ENCODE assay signal across 24 cellular contexts in genomic region chr12:131539381-131539780, GRCh38.
DNase-seq lines count a peak whose midpoint lies in the region; ATAC-seq, FAIRE-seq and TF ChIP-seq lines count a peak whose summit lies in the region.
"Had no signal": no experiment of that assay in that cellular context is flagged by ENCODE, and none has a peak within 500 bp of the region (broad histone marks: within the 10 kb centered on the region; RNA-seq: fewer than 3 reads in every experiment).

No MANE protein-coding gene starts in this region.

- H3K27ac ChIP-seq in HepG2 (ENCODE audit: extremely low read length, insufficient read depth, low read length) (no peak overlapping the region), right lobe of liver (no peak overlapping the region), IMR-90 (ENCODE audit: insufficient read depth, low read length) (no peak overlapping the region), body of pancreas (no peak overlapping the region)
- H3K27ac ChIP-seq: 22Rv1; BLaER1 treated with 17β-estradiol and CSF1 and Interleukin-3, amounts not matched to agents 10 nM and 100 nM; GM23248 had no signal

- no peaks in the 10 kb centered on the region for H3K9me1 ChIP-seq in IMR-90 (ENCODE audit: insufficient read depth, low read length)

- H3K4ac ChIP-seq in IMR-90 (ENCODE audit: low read depth, low read length): no peak overlapping the region

- H3K14ac ChIP-seq in IMR-90 (replicated peaks; ENCODE audit: low read depth, low read length): no peak overlapping the region

- H3K9me3 ChIP-seq in HepG2 (ENCODE audit: low read length) (no peaks in the 10 kb centered on the region), right lobe of liver (no peaks in the 10 kb centered on the region), IMR-90 (ENCODE audit: control insufficient read depth, insufficient read depth, low read length) (peaks cover 42% of the 10 kb centered on the region), body of pancreas (no peaks in the 10 kb centered on the region)
- H3K9me3 ChIP-seq: BE2C had no signal

- no peak overlapping the region for H4K8ac ChIP-seq in IMR-90 (ENCODE audit: low read depth in 2 of 2, low read length in 2 of 2)

- H4K20me1 ChIP-seq in HepG2 (ENCODE audit: insufficient read depth, low read length): no peaks in the 10 kb centered on the region
- H4K20me1 ChIP-seq in IMR-90 (ENCODE audit: insufficient read depth, low read length): no peaks in the 10 kb centered on the region
- H4K20me1 ChIP-seq: BLaER1 treated with 17β-estradiol and CSF1 and Interleukin-3, amounts not matched to agents 10 nM and 100 nM had no signal

- 51% methylated on average over 2 of the region's 2 CpGs for WGBS in HepG2 (ENCODE audit: low lambda C conversion rate)
- WGBS in right lobe of liver (ENCODE audit: insufficient coverage, low coverage, low lambda C conversion rate, missing lambda C conversion rate): 77% methylated on average over 2 of the region's 2 CpGs
- 69% methylated on average over 2 of the region's 2 CpGs; no CpG with 5 or more reads in 1 of the 2 experiments for WGBS in IMR-90 (ENCODE audit: extremely low coverage in 2 of 2, insufficient read length in 1 of 2), 2 experiments
- WGBS in body of pancreas, 2 donors: 78 to 86% methylated on average over 2 of the region's 2 CpGs

- H3K23ac ChIP-seq in IMR-90 (ENCODE audit: low read depth, low read length): no peak overlapping the region

- H3K27me3 ChIP-seq in HepG2 (ENCODE audit: control insufficient read depth in 1 of 2, insufficient read depth in 2 of 2, low read length in 2 of 2): peaks cover 6 to 31% of the 10 kb centered on the region in 2 experiments; a peak in 2 of 5 replicates
- H3K27me3 ChIP-seq in right lobe of liver: no peaks in the 10 kb centered on the region
- no peaks in the 10 kb centered on the region for H3K27me3 ChIP-seq in IMR-90 (ENCODE audit: control insufficient read depth, insufficient read depth, low read length)
- H3K27me3 ChIP-seq in bronchial epithelial cell (ENCODE audit: control insufficient read depth, insufficient read depth, low read length): no peaks in the 10 kb centered on the region
- H3K27me3 ChIP-seq in body of pancreas: no peaks in the 10 kb centered on the region
- H3K27me3 ChIP-seq: BE2C had no signal

- no peak overlapping the region for H3K18ac ChIP-seq in IMR-90 (ENCODE audit: low read depth, low read length)

- dilution Hi-C loops in IMR-90 (cut with HindIII; ENCODE audit: low sequenced_read_pairs, unreplicated experiment): no loop called here

- H3K4me2 ChIP-seq in HepG2 (ENCODE audit: low read depth, low read length) (no peak overlapping the region), IMR-90 (ENCODE audit: low read depth, low read length) (no peak overlapping the region)
- H3K4me2 ChIP-seq: BLaER1 treated with 17β-estradiol and CSF1 and Interleukin-3, amounts not matched to agents 10 nM and 100 nM had no signal

- TF ChIP-seq EP300 in HepG2 (IDR thresholded peaks at IDR 0.05; ENCODE audit: low read depth in 2 of 2, low read length in 2 of 2) (no peak), HepG2 (CRISPR knock-in tag; IDR thresholded peaks at IDR 0.05; ENCODE audit: borderline replicate concordance) (no peak)

- H4K5ac ChIP-seq in IMR-90 (ENCODE audit: low read depth, low read length): no peak overlapping the region

- peak overlapping the region; percentile 62 for H2BK5ac ChIP-seq in IMR-90 (ENCODE audit: low read depth, low read length, poor library complexity, severe bottlenecking)

- no peak for DNase-seq in HepG2 (ENCODE audit: low spot score)
- DNase-seq in right lobe of liver: no peak
- no peak for DNase-seq in IMR-90
- no peak for DNase-seq in bronchial epithelial cell (ENCODE audit: low read depth)
- no peak for DNase-seq in body of pancreas
- no peak for DNase-seq in SKM-1 (lab: John Stamatoyannopoulos, UW; ENCODE audit: unreplicated experiment)
- DNase-seq in iPS-NIHi7 (ENCODE audit: extremely low spot score): no peak
- DNase-seq in NCI-H2196 treated with DMSO at 0.1 percent for 48 hours (lab: John Stamatoyannopoulos, UW; ENCODE audit: unreplicated experiment): no peak
- DNase-seq: ACHN; AML-193; BE2C; CD4-positive, alpha-beta T cell; CD8-positive, alpha-beta memory T cell; DMS 273 treated with DMSO at 0.1 percent for 48 hours; DMS79; EL; GDM1; GM23248; HCEC 1CT had no signal

- no peak overlapping the region for H2AK9ac ChIP-seq in IMR-90 (replicated peaks; ENCODE audit: low read depth, low read length, poor library complexity)

- ATAC-seq in HepG2: no peak
- no peak for ATAC-seq in right lobe of liver
- ATAC-seq in IMR-90 (ENCODE audit: low read depth): no peak
- no peak for ATAC-seq in body of pancreas

- H2BK15ac ChIP-seq in IMR-90 (ENCODE audit: low read depth, low read length): no peak overlapping the region

- H2BK20ac ChIP-seq in IMR-90 (ENCODE audit: low read depth, low read length): no peak overlapping the region

- H3K4me3 ChIP-seq in HepG2 (replicated peaks in 1 of 3; ENCODE audit: insufficient read depth in 1 of 3, low read depth in 2 of 3, low read length in 3 of 3) (no peak overlapping the region), right lobe of liver (no peak overlapping the region), IMR-90 (ENCODE audit: insufficient read depth, low read depth, low read length) (no peak overlapping the region), bronchial epithelial cell (ENCODE audit: low read depth, low read length) (no peak overlapping the region), body of pancreas (no peak overlapping the region)
- H3K4me3 ChIP-seq: BLaER1 treated with 17β-estradiol and CSF1 and Interleukin-3, amounts not matched to agents 10 nM and 100 nM; GM23248 had no signal

- FAIRE-seq in HepG2 (lab: Jason Lieb, UNC) (no peak), bronchial epithelial cell (lab: Jason Lieb, UNC) (peak; percentile 7)
- FAIRE-seq: A204.1, D721Med, H54 had no signal

- CTCF ChIA-PET in HepG2 (lab: Yijun Ruan, JAX; ENCODE audit: low intra/inter-chr PET ratio, low total read pairs): no interaction called here
- CTCF ChIA-PET in IMR-90 (lab: Yijun Ruan, JAX): no interaction called here

- in situ Hi-C loops in HepG2 (cut with HindIII; ENCODE audit: extremely low pct_ligation_motif_present, low pct_unique_long_range_greater_than_20kb): no loop called here
- in situ Hi-C loops in IMR-90 (cut with MboI; ENCODE audit: low sequenced_read_pairs): no loop called here

- H4K91ac ChIP-seq in IMR-90 (ENCODE audit: insufficient read depth, low read depth, low read length): no peak overlapping the region

- H3K56ac ChIP-seq in IMR-90 (ENCODE audit: extremely low read depth, insufficient read depth, low read length): no peak overlapping the region

- no peak overlapping the region for H2AFZ ChIP-seq in HepG2 (ENCODE audit: low read length)
- no peak overlapping the region for H2AFZ ChIP-seq in IMR-90 (replicated peaks; ENCODE audit: low read length, poor library complexity)
- H2AFZ ChIP-seq: GM23248 had no signal

- H2AK5ac ChIP-seq in IMR-90 (ENCODE audit: low read depth, low read length): no peak overlapping the region

- no peak overlapping the region for H3K9ac ChIP-seq in HepG2 (ENCODE audit: insufficient read depth, low read depth, low read length)
- no peak overlapping the region for H3K9ac ChIP-seq in IMR-90 (ENCODE audit: low read depth, low read length)
- H3K9ac ChIP-seq: BLaER1 treated with 17β-estradiol and CSF1 and Interleukin-3, amounts not matched to agents 10 nM and 100 nM; GM23248 had no signal

- H3K79me2 ChIP-seq in HepG2 (ENCODE audit: insufficient read depth, low read length): no peaks in the 10 kb centered on the region

- TF ChIP-seq CTCF in HepG2 (CRISPR knock-in tag; IDR thresholded peaks at IDR 0.05) (no peak), right lobe of liver (IDR thresholded peaks at IDR 0.05) (no peak), IMR-90 (conservative IDR thresholded peaks at IDR 0.05; ENCODE audit: low read depth, low read length) (no peak), bronchial epithelial cell (IDR thresholded peaks at IDR 0.05; ENCODE audit: insufficient read depth, low read length, severe bottlenecking) (no peak), body of pancreas (IDR thresholded peaks at IDR 0.05) (no peak)

- no peak for TF ChIP-seq POLR2A in HepG2 (IDR thresholded peaks at IDR 0.05; ENCODE audit: insufficient read depth in 1 of 2, low read depth in 2 of 2, low read length in 2 of 2)
- no peak for TF ChIP-seq POLR2A in right lobe of liver (IDR thresholded peaks at IDR 0.05)
- TF ChIP-seq POLR2A in IMR-90 (IDR thresholded peaks at IDR 0.05; ENCODE audit: low read depth, low read length): no peak
- TF ChIP-seq POLR2A in body of pancreas (IDR thresholded peaks at IDR 0.05): no peak

- H3K4me1 ChIP-seq in HepG2 (ENCODE audit: insufficient read depth, low read length): no peaks in the 10 kb centered on the region
- no peaks in the 10 kb centered on the region for H3K4me1 ChIP-seq in right lobe of liver
- no peaks in the 10 kb centered on the region for H3K4me1 ChIP-seq in IMR-90 (ENCODE audit: control insufficient read depth, insufficient read depth, low read length)
- no peaks in the 10 kb centered on the region for H3K4me1 ChIP-seq in body of pancreas
- H3K4me1 ChIP-seq: BE2C; BLaER1 treated with 17β-estradiol and CSF1 and Interleukin-3, amounts not matched to agents 10 nM and 100 nM had no signal

- POLR2A ChIA-PET in HepG2 (lab: Yijun Ruan, JAX) (no interaction called here), IMR-90 (lab: Charles Lee; ENCODE audit: unreplicated experiment) (no interaction called here)

- H3K36me3 ChIP-seq in HepG2 (replicated peaks in 1 of 2; ENCODE audit: control insufficient read depth in 1 of 2, insufficient read depth in 2 of 2, low read length in 2 of 2) (no peaks in the 10 kb centered on the region), right lobe of liver (no peaks in the 10 kb centered on the region), IMR-90 (ENCODE audit: control insufficient read depth, insufficient read depth, low read length) (no peaks in the 10 kb centered on the region), bronchial epithelial cell (ENCODE audit: control insufficient read depth, insufficient read depth, low read length) (no peaks in the 10 kb centered on the region), body of pancreas (replicated peaks in 1 of 2; ENCODE audit: insufficient read depth in 1 of 2, low read depth in 2 of 2) (no peaks in the 10 kb centered on the region)
- H3K36me3 ChIP-seq: BE2C; BLaER1 treated with 17β-estradiol and CSF1 and Interleukin-3, amounts not matched to agents 10 nM and 100 nM had no signal

- TF ChIP-seq RAD21 in HepG2 (CRISPR knock-in tag; IDR thresholded peaks at IDR 0.05): no peak
- no peak for TF ChIP-seq RAD21 in IMR-90 (IDR thresholded peaks at IDR 0.05; ENCODE audit: low read length)

- BruUV-seq in HepG2 (replicated peaks; lab: Mats Ljungman, UMichigan) (no TSS peak), IMR-90 (replicated peaks; lab: Mats Ljungman, UMichigan) (no TSS peak)

- no peak overlapping the region for H2BK120ac ChIP-seq in IMR-90 (ENCODE audit: low read depth, low read length)

- no peaks in the 10 kb centered on the region for H3K79me1 ChIP-seq in IMR-90 (ENCODE audit: low read depth in 1 of 2, low read length in 2 of 2)

- intact Hi-C loops in HepG2 (cut with micrococcal nuclease; ENCODE audit: unreplicated experiment): no loop called here
- intact Hi-C loops in right lobe of liver (cut with DNase I): no loop called here
- intact Hi-C loops in IMR-90 (cut with micrococcal nuclease): no loop called here
- intact Hi-C loops in body of pancreas (cut with DNase I): no loop called here

TF ChIP-seq in HepG2, 621 proteins besides CTCF, POLR2A, EP300 and RAD21 (continues in another document):
- TF ChIP-seq ZNF446 (CRISPR knock-in tag; IDR thresholded peaks at IDR 0.05): no peak
